9 cellular contexts compared by ENCODE assay signal in the genomic region with DNA sequence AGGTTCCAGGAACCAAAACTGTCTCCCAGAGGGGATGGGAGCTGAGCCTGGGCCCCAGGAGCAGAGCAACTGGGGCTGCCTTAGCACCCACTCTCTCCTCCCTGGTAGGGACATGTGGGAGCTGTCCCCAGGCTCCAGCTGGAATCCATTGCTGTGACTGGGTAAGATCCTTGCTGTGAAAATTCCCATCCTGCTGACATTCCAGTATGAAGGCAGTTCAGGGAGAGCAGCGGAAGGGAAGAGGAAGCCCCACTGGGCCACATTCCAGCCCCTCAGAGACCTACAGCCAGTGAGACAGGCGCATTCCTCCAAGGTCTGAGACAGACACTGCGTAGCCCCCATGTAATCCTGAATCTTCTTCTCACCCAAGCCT. TPM values are rescaled to one million over a fixed set of nuclear protein-coding genes. Genes with fewer than 3 reads are reported as not detected.
DNase-seq lines count a peak whose midpoint lies in the region; ATAC-seq and TF ChIP-seq lines count a peak whose summit lies in the region.
"Had no signal": no experiment of that assay in that cellular context is flagged by ENCODE, and none has a peak within 500 bp of the region (broad histone marks: within the 10 kb centered on the region; RNA-seq: fewer than 3 reads in every experiment).

No MANE protein-coding gene starts in this region.

- no peaks in the 10 kb centered on the region for H3K36me3 Mint-ChIP-seq in activated CD4-positive, alpha-beta T cell treated with anti-CD3 and anti-CD28 coated beads, Interleukin-2, amount 10 ng/mL, durations not matched to agents 7 days and 5 days (ENCODE audit: low read depth)

- no peaks in the 10 kb centered on the region for H3K9me3 ChIP-seq in thyroid gland

- in situ Hi-C loops in astrocyte of the spinal cord (cut with HindIII; ENCODE audit: low sequenced_read_pairs): no loop called here

- peak overlapping the region; percentile 17 to 73 (median 72) for H3K27ac ChIP-seq in thyroid gland

- CTCF ChIA-PET in activated CD4-positive, alpha-beta T cell treated with anti-CD3 and anti-CD28 coated beads, Interleukin-2, amount 10 ng/mL, durations not matched to agents 7 days and 5 days (lab: Charles Lee): interaction anchor here (1.2 to 1.9 kb wide), 6 partner anchors 10 to 136 kb away, joined by 3 to 11 read pairs (median 4); no protein-coding TSS in a partner anchor
- CTCF ChIA-PET in GM10248 (lab: Yijun Ruan, JAX): interaction anchor here (1.2 to 2.1 kb wide), 4 partner anchors 10 to 64 kb away, joined by 3 to 14 read pairs (median 4); partner anchors contain the start of gene MYO18A

- WGBS in thyroid gland, 2 donors: 58 to 76% methylated on average over 2 to 3 of the region's 3 CpGs

- no peak for TF ChIP-seq POLR2A in thyroid gland (IDR thresholded peaks at IDR 0.05)

- peaks cover 51% of the 10 kb centered on the region for H3K4me1 Mint-ChIP-seq in activated CD4-positive, alpha-beta T cell treated with anti-CD3 and anti-CD28 coated beads, Interleukin-2, amount 10 ng/mL, durations not matched to agents 7 days and 5 days

- POLR2A ChIA-PET in activated CD4-positive, alpha-beta T cell treated with anti-CD3 and anti-CD28 coated beads, Interleukin-2, amount 10 ng/mL, durations not matched to agents 7 days and 5 days (lab: Charles Lee): no interaction called here
- POLR2A ChIA-PET in GM10248 (lab: Yijun Ruan, JAX): no interaction called here

- no peak overlapping the region for H3K4me3 Mint-ChIP-seq in activated CD4-positive, alpha-beta T cell treated with anti-CD3 and anti-CD28 coated beads, Interleukin-2, amount 10 ng/mL, durations not matched to agents 7 days and 5 days

- H3K4me1 ChIP-seq in thyroid gland: peaks cover 41 to 76% of the 10 kb centered on the region in 2 donors

- no peak for DNase-seq in activated CD4-positive, alpha-beta T cell treated with anti-CD3 and anti-CD28 coated beads, Interleukin-2, amount 10 ng/mL, durations not matched to agents 7 days and 5 days
- DNase-seq in activated CD4-positive, alpha-beta T cell treated with anti-CD3 and anti-CD28 coated beads, Interleukin-2, amount 50 U/mL, for 1 hour: no peak
- DNase-seq in astrocyte of the spinal cord (ENCODE audit: low read depth, low spot score): peak; percentile 49
- DNase-seq in left lobe of liver (ENCODE audit: low spot score): no peak
- no peak for DNase-seq in thyroid gland
- DNase-seq in NCI-H69 (lab: John Stamatoyannopoulos, UW): no peak
- no peak for DNase-seq in GM10248 (ENCODE audit: extremely low spot score)
- DNase-seq: NCI-H524 had no signal

- H3K27ac Mint-ChIP-seq in activated CD4-positive, alpha-beta T cell treated with anti-CD3 and anti-CD28 coated beads, Interleukin-2, amount 10 ng/mL, durations not matched to agents 7 days and 5 days: peak overlapping the region; percentile 90

- intact Hi-C loops in thyroid gland (cut with DNase I): no loop called here

- no peaks in the 10 kb centered on the region for H3K27me3 ChIP-seq in thyroid gland

- ATAC-seq in left lobe of liver (peak; percentile 0), GM21528 (IDR thresholded peaks at IDR 0.05; ENCODE audit: low FRiP score, unreplicated experiment) (no peak)

- H3K36me3 ChIP-seq in thyroid gland: no peaks in the 10 kb centered on the region

- H3K9me3 Mint-ChIP-seq in activated CD4-positive, alpha-beta T cell treated with anti-CD3 and anti-CD28 coated beads, Interleukin-2, amount 10 ng/mL, durations not matched to agents 7 days and 5 days: no peaks in the 10 kb centered on the region

- TF ChIP-seq CTCF in astrocyte of the spinal cord (IDR thresholded peaks at IDR 0.05; ENCODE audit: low read depth, low read length) (no peak), thyroid gland (IDR thresholded peaks at IDR 0.05) (no peak), GM10248 (IDR thresholded peaks at IDR 0.05; ENCODE audit: control extremely low read depth, extremely low read depth, low read depth, missing control alignments) (no peak)

- H3K27me3 Mint-ChIP-seq in activated CD4-positive, alpha-beta T cell treated with anti-CD3 and anti-CD28 coated beads, Interleukin-2, amount 10 ng/mL, durations not matched to agents 7 days and 5 days: no peaks in the 10 kb centered on the region

- no peak overlapping the region for H3K4me3 ChIP-seq in astrocyte of the spinal cord (ENCODE audit: low read depth, low read length)
- H3K4me3 ChIP-seq in thyroid gland (replicated peaks in 1 of 3): no peak overlapping the region

RNA-seq across cellular contexts. Expression of gene MYO18A, which starts 24.2 kb away (rescaled TPM):
- total RNA-seq in activated CD4-positive, alpha-beta T cell treated with anti-CD3 and anti-CD28 coated beads, Interleukin-2, amount 10 ng/mL, durations not matched to agents 7 days and 5 days: 100 to 1,000 TPM in 1 of 2 experiments, 10 to 100 TPM in 1; 82.2 to 101 TPM
- 109 TPM for total RNA-seq in left lobe of liver
- total RNA-seq in thyroid gland: 10 to 100 TPM; 32.1 to 49.8 (median 40.6) TPM
